Comparison of ENCODE assay signal across 8 cellular contexts in genomic region chr17:76530489-76530814, GRCh38. TPM values are rescaled to one million over a fixed set of nuclear protein-coding genes. Genes with fewer than 3 reads are reported as not detected.
DNase-seq lines count a peak whose midpoint lies in the region; ATAC-seq and TF ChIP-seq lines count a peak whose summit lies in the region.

No MANE protein-coding gene starts in this region.

- no peak overlapping the region for H3K4me3 Mint-ChIP-seq in neural progenitor cell

- CTCF ChIA-PET in PC-3 (lab: Charles Lee) = interaction anchor here (1.2 kb wide), 1 partner anchor 16 kb away, joined by 3 read pairs; no protein-coding TSS in a partner anchor

- H3K9me3 ChIP-seq in PC-3 (ENCODE audit: low read length) = no peaks in the 10 kb centered on the region
- H3K9me3 ChIP-seq in neural progenitor cell (ENCODE audit: low read depth) = no peaks in the 10 kb centered on the region

- no peak for TF ChIP-seq CTCF in PC-3 (conservative IDR thresholded peaks at IDR 0.05; ENCODE audit: low read depth, low read length)
- TF ChIP-seq CTCF in epithelial cell of esophagus (IDR thresholded peaks at IDR 0.05; ENCODE audit: insufficient read depth, low read depth, low read length, missing control alignments) = no peak
- TF ChIP-seq CTCF in neural progenitor cell (IDR thresholded peaks at IDR 0.05) = no peak

- H3K4me1 Mint-ChIP-seq in neural progenitor cell = peaks cover 38% of the 10 kb centered on the region

- H2AFZ ChIP-seq in ACC112 (ENCODE audit: low read length, unreplicated experiment) (no peak overlapping the region), PC-3 (ENCODE audit: low read length) (peak overlapping the region; percentile 25; the same call in 1 of the 2 replicates), neural progenitor cell (replicated peaks) (peak overlapping the region; percentile 28)

- H3K4me3 ChIP-seq in ACC112 (ENCODE audit: low read depth, low read length) (0 out of 2 replicates have a peak overlapping the region, but pooled peaks have one; percentile 34), PC-3 (ENCODE audit: low read length) (no peak overlapping the region), epithelial cell of esophagus (ENCODE audit: low read length) (no peak overlapping the region), neural progenitor cell (no peak overlapping the region)

- H3K27ac ChIP-seq in ACC112 (ENCODE audit: low read depth, low read length) (peak overlapping the region; percentile 98), PC-3 (ENCODE audit: low read length) (peak overlapping the region; percentile 71), neural progenitor cell (no peak overlapping the region)

- H3K27me3 Mint-ChIP-seq in neural progenitor cell (ENCODE audit: insufficient read depth, low read depth) = peaks cover 13% of the 10 kb centered on the region

- H3K9me2 ChIP-seq in PC-3 (replicated peaks; ENCODE audit: low read length) = no peaks in the 10 kb centered on the region

- H3F3A ChIP-seq in PC-3 (ENCODE audit: low read length, unreplicated experiment) (no peaks in the 10 kb centered on the region), neural progenitor cell (ENCODE audit: low read depth) (no peaks in the 10 kb centered on the region)

- peak overlapping the region; percentile 55 for H3K9ac ChIP-seq in PC-3 (ENCODE audit: low read length)
- no peak overlapping the region for H3K9ac ChIP-seq in neural progenitor cell

- H3K27ac Mint-ChIP-seq in neural progenitor cell = peak overlapping the region; percentile 95

- DNase-seq in PC-3 (no peak), epithelial cell of esophagus (ENCODE audit: low read depth) (peak; percentile 32), neural progenitor cell (ENCODE audit: low spot score) (no peak), COR-L47 (lab: John Stamatoyannopoulos, UW) (no peak), ACHN (no peak), NCI-H1436 treated with DMSO at 0.1 percent for 48 hours (lab: John Stamatoyannopoulos, UW) (no peak)

- H3K27me3 ChIP-seq in ACC112 (ENCODE audit: insufficient read depth, low read length) (no peaks in the 10 kb centered on the region), PC-3 (ENCODE audit: low read length) (no peaks in the 10 kb centered on the region), neural progenitor cell (peaks cover 12% of the 10 kb centered on the region)

- POLR2A ChIA-PET in PC-3 (lab: Charles Lee; ENCODE audit: unreplicated experiment) = no interaction called here

- H3K36me3 ChIP-seq in ACC112 (ENCODE audit: insufficient read depth, low read length) (no peaks in the 10 kb centered on the region), PC-3 (ENCODE audit: low read depth, low read length) (no peaks in the 10 kb centered on the region), neural progenitor cell (no peaks in the 10 kb centered on the region)

- H3K4me1 ChIP-seq in ACC112 (ENCODE audit: control insufficient read depth, insufficient read depth, low read length, unreplicated experiment) (peaks cover 65% of the 10 kb centered on the region), PC-3 (ENCODE audit: insufficient read depth, low read length) (peaks cover 37% of the 10 kb centered on the region), neural progenitor cell (peaks cover 9% of the 10 kb centered on the region)

- H3K79me2 ChIP-seq in ACC112 (ENCODE audit: control insufficient read depth, insufficient read depth, low read length, unreplicated experiment) (no peaks in the 10 kb centered on the region), PC-3 (ENCODE audit: low read length) (no peaks in the 10 kb centered on the region), neural progenitor cell (ENCODE audit: low read depth) (no peaks in the 10 kb centered on the region)

- in situ Hi-C loops in ACHN (cut with HindIII; ENCODE audit: low pct_ligation_motif_present, low pct_unique_long_range_greater_than_20kb, low sequenced_read_pairs) = no loop called here

- intact Hi-C loops in PC-3 (cut with micrococcal nuclease) = no loop called here

- BruUV-seq in PC-3 (replicated peaks; lab: Mats Ljungman, UMichigan) = no TSS peak

- no peak overlapping the region for H3K4me2 ChIP-seq in PC-3 (ENCODE audit: low read length)
- no peak overlapping the region for H3K4me2 ChIP-seq in neural progenitor cell

- H4K20me1 ChIP-seq in PC-3 (ENCODE audit: low read length) = no peaks in the 10 kb centered on the region
- H4K20me1 ChIP-seq in neural progenitor cell (ENCODE audit: low read depth) = no peaks in the 10 kb centered on the region

- ATAC-seq in PC-3 (no peak), GM21515 (IDR thresholded peaks at IDR 0.05; ENCODE audit: unreplicated experiment) (no peak)

- no peaks in the 10 kb centered on the region for H3K36me3 Mint-ChIP-seq in neural progenitor cell

- H3K9me3 Mint-ChIP-seq in neural progenitor cell = no peaks in the 10 kb centered on the region

RNA-seq across cellular contexts. Expression of gene CYGB, which starts 7.1 kb away (rescaled TPM):
- 0.40 and 0.62 TPM in 2 replicates for total RNA-seq in PC-3 (2014; rRNA removed)
- total RNA-seq in neural progenitor cell (ENCODE audit: low replicate concordance) = 1.1 TPM in 1 of 2 replicates, not detected in the other

RNA-seq across cellular contexts. Expression of gene PRCD, which starts 9.4 kb away (rescaled TPM):
- total RNA-seq in PC-3 (2014; rRNA removed) = 0.86 and 2.5 TPM in 2 replicates
- 0.09 TPM in 1 of 2 replicates, not detected in the other for total RNA-seq in neural progenitor cell (ENCODE audit: low replicate concordance)

RNA-seq across cellular contexts. Expression of gene RHBDF2, which starts 29.2 kb away (rescaled TPM):
- 52.3 and 74.8 TPM in 2 replicates for total RNA-seq in PC-3 (2014; rRNA removed)
- total RNA-seq in neural progenitor cell (ENCODE audit: low replicate concordance) = 0.79 and 5.0 TPM in 2 replicates

RNA-seq across cellular contexts. Expression of gene ST6GALNAC2, which starts 55.2 kb away (rescaled TPM):
- 1.0 and 6.4 TPM in 2 replicates for total RNA-seq in PC-3 (2014; rRNA removed)
- total RNA-seq in neural progenitor cell (ENCODE audit: low replicate concordance) = 0.28 TPM in 1 of 2 replicates, not detected in the other
